In the genomic region with DNA sequence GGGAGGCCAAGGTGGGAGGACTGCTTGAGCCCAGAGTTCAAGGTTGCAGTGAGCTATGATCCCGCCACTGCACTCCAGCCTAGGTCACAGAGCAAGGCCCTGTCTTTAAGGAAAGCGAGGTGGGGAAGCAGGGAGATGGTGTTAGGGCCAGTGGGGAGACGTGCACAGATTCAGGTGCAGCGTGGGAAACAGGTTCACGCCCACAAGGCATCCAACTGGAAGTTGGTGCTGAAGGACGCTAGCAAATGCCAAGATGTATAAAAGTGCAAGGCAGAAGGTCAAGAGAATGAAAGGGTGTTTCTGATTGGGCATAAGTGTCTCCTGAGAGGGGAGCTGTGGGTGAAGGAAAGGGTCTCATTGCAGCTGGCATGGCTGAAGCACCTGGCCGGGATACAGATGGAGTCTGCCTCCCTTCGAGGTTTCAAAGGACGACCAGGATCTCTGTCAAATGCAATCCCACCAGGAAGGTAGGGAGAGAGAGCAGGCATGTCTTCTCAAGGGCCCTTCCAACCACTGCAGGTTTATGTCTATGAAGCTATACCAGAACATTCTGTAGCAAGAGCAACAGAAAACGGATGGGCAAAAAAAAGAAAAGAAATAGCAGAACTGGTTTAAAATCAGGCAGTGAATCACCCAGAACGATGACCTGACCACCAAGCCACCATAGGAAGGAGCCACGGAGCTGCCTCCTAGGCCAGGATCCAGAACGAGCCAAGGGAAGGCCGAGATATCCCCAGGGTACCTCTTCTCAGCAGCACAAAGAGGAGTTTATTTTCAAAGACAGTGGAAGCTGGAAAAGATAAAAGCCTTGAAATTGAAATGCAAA, we compare ENCODE assay signal across 24 cellular contexts. TPM values are rescaled to one million over a fixed set of nuclear protein-coding genes. Genes with fewer than 3 reads are reported as not detected.
A peak's percentile ranks its signal among the peaks of the same experiment; 100 is the strongest.
DNase-seq lines count a peak whose midpoint lies in the region; ATAC-seq, FAIRE-seq and TF ChIP-seq lines count a peak whose summit lies in the region.
"Had no signal": no experiment of that assay in that cellular context is flagged by ENCODE, and none has a peak within 500 bp of the region (broad histone marks: within the 10 kb centered on the region; RNA-seq: fewer than 3 reads in every experiment).

No MANE protein-coding gene starts in this region.

- H3K27ac Mint-ChIP-seq in memory B cell: peak overlapping the region; percentile 45

- TF ChIP-seq POLR2A in H1 (IDR thresholded peaks at IDR 0.05; ENCODE audit: control extremely low read depth in 1 of 2, low read depth in 2 of 2, low read length in 2 of 2): no peak

- H2BK20ac ChIP-seq in H1 (ENCODE audit: low read length): no peak overlapping the region

- 87% methylated on average over 14 of the region's 14 CpGs; no CpG with 5 or more reads in 1 of the 2 experiments for WGBS in H1 (ENCODE audit: extremely low coverage in 1 of 2, insufficient coverage in 1 of 2, insufficient read length in 1 of 2, insufficient replicate concordance in 2 of 2, low coverage in 1 of 2, low lambda C conversion rate in 2 of 2, missing lambda C conversion rate in 1 of 2), 2 experiments

- no peak overlapping the region for H2BK120ac ChIP-seq in H1 (replicated peaks; ENCODE audit: low read depth, low read length)

- H3K27me3 Mint-ChIP-seq in memory B cell: peaks cover 8% of the 10 kb centered on the region

- no peak for TF ChIP-seq EP300 in H1 (IDR thresholded peaks at IDR 0.05; ENCODE audit: borderline replicate concordance in 1 of 2, low read depth in 2 of 2, low read length in 2 of 2)

- no peaks in the 10 kb centered on the region; a peak in 1 of 22 replicates for H3K9me3 ChIP-seq in BLaER1 treated with 17β-estradiol and CSF1 and Interleukin-3, amounts not matched to agents 10 nM and 100 nM (replicated peaks in 1 of 11)
- no peaks in the 10 kb centered on the region for H3K9me3 ChIP-seq in H1 (ENCODE audit: insufficient read depth in 2 of 2, low read depth in 1 of 2, low read length in 1 of 2)
- H3K9me3 ChIP-seq in MM.1S (replicated peaks; ENCODE audit: insufficient read depth, low read length): no peaks in the 10 kb centered on the region
- H3K9me3 ChIP-seq: Peyer's patch had no signal

- CTCF ChIA-PET in H1 (lab: Charles Lee; ENCODE audit: partially characterized antibody): interaction anchor here (0.9 to 6.0 kb wide), 6 partner anchors 9 to 847 kb away, joined by 3 to 69 read pairs (median 6); no protein-coding TSS in a partner anchor

- no peak overlapping the region for H2BK12ac ChIP-seq in H1 (ENCODE audit: low read depth, low read length)

- H3K23ac ChIP-seq in H1 (ENCODE audit: insufficient read length): no peak overlapping the region

- H3K23me2 ChIP-seq in H1 (ENCODE audit: low read depth, low read length): no peaks in the 10 kb centered on the region

- H3K27ac ChIP-seq in BLaER1 treated with 17β-estradiol and CSF1 and Interleukin-3, amounts not matched to agents 10 nM and 100 nM: no peak overlapping the region
- no peak overlapping the region for H3K27ac ChIP-seq in H1 (ENCODE audit: low read depth, low read length)
- no peak overlapping the region for H3K27ac ChIP-seq in MM.1S (ENCODE audit: low read length)
- H3K27ac ChIP-seq: C4-2B, Peyer's patch had no signal

- H3K4ac ChIP-seq in H1 (replicated peaks; ENCODE audit: insufficient read length, low read depth, low read length): no peak overlapping the region

- POLR2A ChIA-PET in H1 (lab: Charles Lee; ENCODE audit: partially characterized antibody): interaction anchor here (1.0 kb wide), 1 partner anchor 8 kb away, joined by 3 read pairs; no protein-coding TSS in a partner anchor

- peaks cover 0 to 28% (median 0%) of the 10 kb centered on the region in 11 experiments; a peak in 6 of 22 replicates for H4K20me1 ChIP-seq in BLaER1 treated with 17β-estradiol and CSF1 and Interleukin-3, amounts not matched to agents 10 nM and 100 nM
- H4K20me1 ChIP-seq in H1 (replicated peaks in 1 of 2; ENCODE audit: control insufficient read depth in 1 of 2, insufficient read depth in 2 of 2, low read length in 2 of 2) (no peaks in the 10 kb centered on the region), MM.1S (ENCODE audit: insufficient read depth, low read length) (no peaks in the 10 kb centered on the region)

- H3K4me1 ChIP-seq in BLaER1 treated with 17β-estradiol and CSF1 and Interleukin-3, amounts not matched to agents 10 nM and 100 nM: peaks cover 31 to 77% (median 63%) of the 10 kb centered on the region in 10 experiments
- H3K4me1 ChIP-seq in H1 (replicated peaks in 1 of 4; ENCODE audit: control insufficient read depth in 3 of 4, insufficient read depth in 4 of 4, low read length in 3 of 4) (no peaks in the 10 kb centered on the region; a peak in 2 of 7 replicates), MM.1S (ENCODE audit: low read length) (peaks cover 45% of the 10 kb centered on the region)

- H3K4me1 Mint-ChIP-seq in memory B cell: peaks cover 23% of the 10 kb centered on the region

- H3K27me3 ChIP-seq in BLaER1 treated with 17β-estradiol and CSF1 and Interleukin-3, amounts not matched to agents 10 nM and 100 nM: peaks cover 0 to 48% (median 12%) of the 10 kb centered on the region in 11 experiments; a peak in 15 of 22 replicates
- H3K27me3 ChIP-seq in H1 (replicated peaks in 1 of 4; ENCODE audit: control insufficient read depth in 3 of 4, extremely low read depth in 1 of 4, insufficient read depth in 3 of 4, low read length in 3 of 4): no peaks in the 10 kb centered on the region
- no peaks in the 10 kb centered on the region for H3K27me3 ChIP-seq in MM.1S (replicated peaks; ENCODE audit: insufficient read depth, low read length)
- H3K27me3 ChIP-seq: Peyer's patch had no signal

- no peaks in the 10 kb centered on the region for H3K9me3 Mint-ChIP-seq in memory B cell
- H3K9me3 Mint-ChIP-seq: CD8-positive, alpha-beta memory T cell; IgD-negative memory B cell had no signal

- no peak for TF ChIP-seq CTCF in H1 (IDR thresholded peaks at IDR 0.05; ENCODE audit: control extremely low read depth in 1 of 3, insufficient read depth in 1 of 3, low read depth in 1 of 3, low read length in 3 of 3)
- TF ChIP-seq CTCF in foreskin fibroblast (IDR thresholded peaks at IDR 0.05; ENCODE audit: low read depth, low read length): no peak
- no peak for TF ChIP-seq CTCF in MM.1S (IDR thresholded peaks at IDR 0.05; ENCODE audit: low read length)

- H3K79me2 ChIP-seq in H1 (ENCODE audit: control insufficient read depth in 1 of 2, insufficient read depth in 2 of 2, low read length in 2 of 2) (no peaks in the 10 kb centered on the region), MM.1S (ENCODE audit: low read length) (no peaks in the 10 kb centered on the region)

- no peak for FAIRE-seq in H1 (lab: Jason Lieb, UNC)
- FAIRE-seq: GM18507 had no signal

- H3K4me3 Mint-ChIP-seq in memory B cell: no peak overlapping the region
- H3K4me3 Mint-ChIP-seq: CD8-positive, alpha-beta memory T cell; IgD-negative memory B cell had no signal

- H3K4me2 ChIP-seq in BLaER1 treated with 17β-estradiol and CSF1 and Interleukin-3, amounts not matched to agents 10 nM and 100 nM: peak overlapping the region in 9 of 11 experiments; percentile 46 to 91 (median 87); a peak in 18 of 22 replicates
- H3K4me2 ChIP-seq in H1 (ENCODE audit: insufficient read depth in 1 of 2, low read depth in 2 of 2, low read length in 2 of 2) (no peak overlapping the region), MM.1S (ENCODE audit: low read depth, low read length) (no peak overlapping the region)

- no peak overlapping the region; a peak in 1 of 20 replicates for H3K4me3 ChIP-seq in BLaER1 treated with 17β-estradiol and CSF1 and Interleukin-3, amounts not matched to agents 10 nM and 100 nM
- H3K4me3 ChIP-seq in H1 (ENCODE audit: extremely low read depth in 1 of 4, insufficient read depth in 2 of 4, low read depth in 3 of 4, low read length in 4 of 4) (no peak overlapping the region), foreskin fibroblast (ENCODE audit: low read depth in 1 of 2, low read length in 2 of 2) (no peak overlapping the region), MM.1S (ENCODE audit: low read length) (no peak overlapping the region)
- H3K4me3 ChIP-seq: Peyer's patch had no signal

- H2AK5ac ChIP-seq in H1 (ENCODE audit: low read depth, low read length): no peak overlapping the region

- H3K36me3 Mint-ChIP-seq in memory B cell: no peaks in the 10 kb centered on the region
- H3K36me3 Mint-ChIP-seq: CD8-positive, alpha-beta memory T cell had no signal

- no peak overlapping the region for H2AFZ ChIP-seq in H1 (ENCODE audit: low read length)
- no peak overlapping the region for H2AFZ ChIP-seq in MM.1S (ENCODE audit: low read length)

- H2BK15ac ChIP-seq in H1 (ENCODE audit: low read length): no peak overlapping the region

- H3K79me1 ChIP-seq in H1 (ENCODE audit: low read depth, low read length): no peaks in the 10 kb centered on the region

- no peak overlapping the region for H3K14ac ChIP-seq in H1 (ENCODE audit: insufficient read length)

- no peak overlapping the region for H4K5ac ChIP-seq in H1 (ENCODE audit: insufficient read length, low read depth, low read length)

- peaks cover 0 to 12% (median 0%) of the 10 kb centered on the region in 11 experiments; a peak in 4 of 22 replicates for H3K36me3 ChIP-seq in BLaER1 treated with 17β-estradiol and CSF1 and Interleukin-3, amounts not matched to agents 10 nM and 100 nM
- H3K36me3 ChIP-seq in H1 (ENCODE audit: control insufficient read depth in 2 of 4, insufficient read depth in 4 of 4, low read length in 3 of 4): no peaks in the 10 kb centered on the region
- no peaks in the 10 kb centered on the region for H3K36me3 ChIP-seq in MM.1S (replicated peaks; ENCODE audit: insufficient read depth, low read length)

- no peak overlapping the region for H3K56ac ChIP-seq in H1 (replicated peaks; ENCODE audit: insufficient read length, low read depth, low read length)

- peak; percentile 37 for DNase-seq in activated CD8-positive, alpha-beta memory T cell treated with anti-CD3 and anti-CD28 coated beads for 24 hours
- DNase-seq in activated CD8-positive, alpha-beta memory T cell treated with anti-CD3 and anti-CD28 coated beads, Interleukin-2, amount 50 U/mL, for 48 hours: no peak
- DNase-seq in H1 (ENCODE audit: low read depth in 1 of 2, low spot score in 2 of 2): peak in 1 of 2 experiments; percentile 35
- no peak for DNase-seq in memory B cell (ENCODE audit: low spot score in 2 of 2)
- no peak for DNase-seq in HuH-7 (ENCODE audit: low spot score)
- DNase-seq in foreskin fibroblast: no peak
- DNase-seq in MM.1S: no peak
- DNase-seq: 8988T; Calu3; CD8-positive, alpha-beta memory T cell; DMS153; GOT3; NCI-H1694; NCI-H2081; NCI-H2171; NCI-H345; NCI-H524; NCI-H774; NK-92 treated with Interleukin-12 subunit alpha and Interleukin-12 subunit beta, amount 100 ng/mL, for 24 hours; Peyer's patch had no signal

- H3K18ac ChIP-seq in H1 (ENCODE audit: extremely low read depth, low read length): 0 out of 2 replicates have a peak overlapping the region, but pooled peaks have one; percentile 15

- TF ChIP-seq RAD21 in H1 (IDR thresholded peaks at IDR 0.05 in 1 of 2, conservative IDR thresholded peaks at IDR 0.05 in 1 of 2; ENCODE audit: low read depth in 2 of 2, low read length in 2 of 2): no peak

- H3K9ac ChIP-seq in BLaER1 treated with 17β-estradiol and CSF1 and Interleukin-3, amounts not matched to agents 10 nM and 100 nM: no peak overlapping the region
- no peak overlapping the region for H3K9ac ChIP-seq in H1 (replicated peaks in 1 of 4; ENCODE audit: extremely low read depth in 1 of 4, low read depth in 3 of 4, low read length in 3 of 4)
- H3K9ac ChIP-seq in MM.1S (ENCODE audit: low read length): no peak overlapping the region

- ATAC-seq in memory B cell (ENCODE audit: low read depth): no peak

- H2BK5ac ChIP-seq in H1 (ENCODE audit: low read depth, low read length): no peak overlapping the region

- H4K8ac ChIP-seq in H1 (ENCODE audit: extremely low read depth, insufficient read depth, low read length): no peak overlapping the region; the same call in 1 of the 2 replicates

- no peaks in the 10 kb centered on the region for H3K9me2 ChIP-seq in MM.1S (replicated peaks; ENCODE audit: insufficient read depth, low read length)

- no peak overlapping the region for H4K91ac ChIP-seq in H1 (replicated peaks; ENCODE audit: insufficient read length, low read length)

- H3F3A ChIP-seq in MM.1S (ENCODE audit: insufficient read depth, low read length): peaks cover 25% of the 10 kb centered on the region

RNA-seq across cellular contexts. Expression of a gene that starts 43.2 kb away (rescaled TPM):
- 7.6 and 8.5 TPM in 2 replicates for total RNA-seq in H1 (2021; fragmentation: NEBNext Ultra II Directional; extraction: Animal tissue kit (Norgen Biotek cat#: 25700))
- polyA plus RNA-seq in H1 (2011; rRNA removed): 5.4 and 6.7 TPM in 2 replicates
- 9.3 TPM for polyA plus RNA-seq in H1 (2011; cell fraction: cytosol; rRNA removed)
- polyA plus RNA-seq in H1 (2011; cell fraction: nucleus; rRNA removed): 7.5 TPM
- polyA plus RNA-seq in H1 (2012, experiment 1 of 2): 7.0 to 10.0 TPM (median 8.1 TPM) in 4 replicates
- polyA plus RNA-seq in H1 (2012, experiment 2 of 2): 3.9 TPM
- polyA plus RNA-seq in H1 (2013, experiment 1 of 2): 4.4 TPM
- 3.2 TPM for polyA plus RNA-seq in H1 (2013, experiment 2 of 2)
- polyA minus RNA-seq in H1 (2011; rRNA and poly(A)+ RNA removed): 15.1 and 17.2 TPM in 2 replicates
- polyA minus RNA-seq in H1 (2011; cell fraction: cytosol; rRNA and poly(A)+ RNA removed): 6.8 TPM
- polyA minus RNA-seq in H1 (2011; cell fraction: nucleus; rRNA and poly(A)+ RNA removed): 8.1 TPM

Comparison
In these comparisons a context has a peak if more than half of its experiments do, and no peak if none do; other contexts are left out.
1. H3K4me2 ChIP-seq: peak in BLaER1 treated with 17β-estradiol and CSF1 and Interleukin-3, amounts not matched to agents 10 nM and 100 nM (9 of 11); none in H1 (0 of 2) and MM.1S (single experiment).